19 cellular contexts compared by ENCODE assay signal in genomic region chr13:44277459-44277858, GRCh38.
DNase-seq lines count a peak whose midpoint lies in the region; ATAC-seq and TF ChIP-seq lines count a peak whose summit lies in the region.
"Had no signal": no experiment of that assay in that cellular context is flagged by ENCODE, and none has a peak within 500 bp of the region (broad histone marks: within the 10 kb centered on the region; RNA-seq: fewer than 3 reads in every experiment).

No MANE protein-coding gene starts in this region.

- peaks cover 36% of the 10 kb centered on the region for H3F3A ChIP-seq in DOHH2 (ENCODE audit: control insufficient read depth, insufficient read depth)

- no peak overlapping the region for H2AK5ac ChIP-seq in mesenchymal stem cell (ENCODE audit: low read length, severe bottlenecking)

- H3K9me3 ChIP-seq in BLaER1: no peaks in the 10 kb centered on the region
- H3K9me3 ChIP-seq in DOHH2 (ENCODE audit: control insufficient read depth, insufficient read depth, low read length): peaks cover 4% of the 10 kb centered on the region; the same call in 1 of the 2 replicates
- H3K9me3 ChIP-seq in mesenchymal stem cell (ENCODE audit: control insufficient read depth, low read length): no peaks in the 10 kb centered on the region
- no peaks in the 10 kb centered on the region for H3K9me3 ChIP-seq in sigmoid colon
- H3K9me3 ChIP-seq: SJCRH30 had no signal

- H3K27ac ChIP-seq in BLaER1 (0 out of 2 replicates have a peak overlapping the region, but pooled peaks have one; percentile 20), DOHH2 (ENCODE audit: low read depth, low read length) (peak overlapping the region; percentile 100), mesenchymal stem cell (ENCODE audit: low read length, poor library complexity, severe bottlenecking) (no peak overlapping the region), sigmoid colon (no peak overlapping the region)
- H3K27ac ChIP-seq: SJCRH30 had no signal

- no peak overlapping the region for H3K23ac ChIP-seq in mesenchymal stem cell (ENCODE audit: low read length in 2 of 2)

- no peaks in the 10 kb centered on the region for H4K20me1 ChIP-seq in BLaER1
- H4K20me1 ChIP-seq in DOHH2 (ENCODE audit: control insufficient read depth, insufficient read depth, low read depth, low read length): no peaks in the 10 kb centered on the region

- H3K79me2 ChIP-seq in DOHH2 (ENCODE audit: control insufficient read depth, low read length): no peaks in the 10 kb centered on the region

- no peak for ATAC-seq in activated naive CD8-positive, alpha-beta T cell treated with anti-CD3 and anti-CD28 coated beads, Interleukin-2, amount 10 ng/mL, durations not matched to agents 7 days and 5 days (ENCODE audit: low read depth)
- ATAC-seq: GM12878, GM23338, Panc1 had no signal

- TF ChIP-seq CTCF in DOHH2 (IDR thresholded peaks at IDR 0.05; ENCODE audit: low read depth, low read length, poor library complexity, severe bottlenecking): no peak
- TF ChIP-seq CTCF in sigmoid colon (IDR thresholded peaks at IDR 0.05): no peak

- H3K36me3 Mint-ChIP-seq in activated naive CD8-positive, alpha-beta T cell treated with anti-CD3 and anti-CD28 coated beads, Interleukin-2, amount 10 ng/mL, durations not matched to agents 7 days and 5 days: peaks cover 17% of the 10 kb centered on the region

- WGBS in mesenchymal stem cell: 98% methylated on average over 1 of the region's 1 CpG
- 98 to 100% methylated on average over 1 of the region's 1 CpG for WGBS in sigmoid colon, 2 donors

- POLR2A ChIA-PET in activated naive CD8-positive, alpha-beta T cell treated with anti-CD3 and anti-CD28 coated beads, Interleukin-2, amount 10 ng/mL, durations not matched to agents 7 days and 5 days (lab: Charles Lee): no interaction called here

- no peak overlapping the region for H3K14ac ChIP-seq in mesenchymal stem cell (ENCODE audit: low read length in 2 of 2)

- H3K9ac ChIP-seq in BLaER1 (no peak overlapping the region), mesenchymal stem cell (ENCODE audit: low read length) (no peak overlapping the region)

- H2BK12ac ChIP-seq in mesenchymal stem cell (ENCODE audit: low read length in 2 of 2): peak overlapping the region in 1 of 2 experiments; percentile 67

- no peaks in the 10 kb centered on the region for H3K9me2 ChIP-seq in DOHH2 (replicated peaks; ENCODE audit: control insufficient read depth, low read length)

- H4K91ac ChIP-seq in mesenchymal stem cell (ENCODE audit: low read length): peak overlapping the region; percentile 47

- no peak overlapping the region for H3K4ac ChIP-seq in mesenchymal stem cell (ENCODE audit: low read depth in 1 of 2, low read length in 2 of 2)

- no peak overlapping the region for H2BK15ac ChIP-seq in mesenchymal stem cell (ENCODE audit: low read depth, poor library complexity, severe bottlenecking)

- no peak for TF ChIP-seq EP300 in sigmoid colon (IDR thresholded peaks at IDR 0.05)

- peak overlapping the region; percentile 16 to 22 for H3K18ac ChIP-seq in mesenchymal stem cell (ENCODE audit: low read depth in 1 of 2, low read length in 2 of 2)

- H3K4me1 Mint-ChIP-seq in activated naive CD8-positive, alpha-beta T cell treated with anti-CD3 and anti-CD28 coated beads, Interleukin-2, amount 10 ng/mL, durations not matched to agents 7 days and 5 days: peaks cover 31% of the 10 kb centered on the region

- H3K9me3 Mint-ChIP-seq in activated naive CD8-positive, alpha-beta T cell treated with anti-CD3 and anti-CD28 coated beads, Interleukin-2, amount 10 ng/mL, durations not matched to agents 7 days and 5 days: peaks cover 7% of the 10 kb centered on the region
- H3K9me3 Mint-ChIP-seq: GM23338 had no signal

- peak overlapping the region; percentile 93 for H3K4me2 ChIP-seq in BLaER1
- peak overlapping the region; percentile 8 for H3K4me2 ChIP-seq in DOHH2 (ENCODE audit: low read length)
- no peak overlapping the region for H3K4me2 ChIP-seq in mesenchymal stem cell (ENCODE audit: low read length, poor library complexity, severe bottlenecking)
- H3K4me2 ChIP-seq: GM23338 had no signal

- no peak for DNase-seq in activated naive CD8-positive, alpha-beta T cell treated with anti-CD3 and anti-CD28 coated beads, Interleukin-2, amount 10 ng/mL, durations not matched to agents 7 days and 5 days
- DNase-seq in mesenchymal stem cell: no peak
- no peak for DNase-seq in GM19238 (ENCODE audit: insufficient read length, low spot score)
- no peak for DNase-seq in AML-193 (lab: John Stamatoyannopoulos, UW)
- DNase-seq in NCI-H345 (lab: John Stamatoyannopoulos, UW): no peak
- no peak for DNase-seq in sigmoid colon
- DNase-seq: DMS153, EL, KBM-7, NCI-H1105, NCI-H1694, NCI-H2081 treated with DMSO at 0.1 percent for 48 hours, NCI-H524, SJCRH30 had no signal

- H3K27me3 ChIP-seq in BLaER1: no peaks in the 10 kb centered on the region
- H3K27me3 ChIP-seq in DOHH2 (ENCODE audit: control insufficient read depth, low read length): no peaks in the 10 kb centered on the region
- peaks cover 0 to 7% of the 10 kb centered on the region in 2 experiments for H3K27me3 ChIP-seq in mesenchymal stem cell (ENCODE audit: control insufficient read depth in 1 of 2, insufficient read depth in 1 of 2, low read length in 2 of 2)
- H3K27me3 ChIP-seq in sigmoid colon: no peaks in the 10 kb centered on the region

- no peaks in the 10 kb centered on the region for H3K79me1 ChIP-seq in mesenchymal stem cell (replicated peaks; ENCODE audit: low read length, poor library complexity, severe bottlenecking)

- peak overlapping the region; percentile 71 for H3K27ac Mint-ChIP-seq in activated naive CD8-positive, alpha-beta T cell treated with anti-CD3 and anti-CD28 coated beads, Interleukin-2, amount 10 ng/mL, durations not matched to agents 7 days and 5 days
- H3K27ac Mint-ChIP-seq: GM23338 had no signal

- peaks cover 2% of the 10 kb centered on the region for H3K27me3 Mint-ChIP-seq in activated naive CD8-positive, alpha-beta T cell treated with anti-CD3 and anti-CD28 coated beads, Interleukin-2, amount 10 ng/mL, durations not matched to agents 7 days and 5 days

- H3K4me1 ChIP-seq in BLaER1 (peaks cover 82% of the 10 kb centered on the region), DOHH2 (ENCODE audit: control insufficient read depth, low read length) (peaks cover 87% of the 10 kb centered on the region), mesenchymal stem cell (ENCODE audit: control insufficient read depth, insufficient read depth, low read depth, low read length) (peaks cover 15% of the 10 kb centered on the region), sigmoid colon (peaks cover 0 to 52% (median 43%) of the 10 kb centered on the region in 4 donors)
- H3K4me1 ChIP-seq: SJCRH30 had no signal

- TF ChIP-seq POLR2A in sigmoid colon (IDR thresholded peaks at IDR 0.05): no peak

- H3K4me3 ChIP-seq in BLaER1 (no peak overlapping the region), DOHH2 (ENCODE audit: low read length) (peak overlapping the region; percentile 47), mesenchymal stem cell (ENCODE audit: insufficient read depth in 1 of 2, low read depth in 1 of 2, low read length in 2 of 2) (no peak overlapping the region), sigmoid colon (no peak overlapping the region)
- H3K4me3 ChIP-seq: GM12878, GM23338, SJCRH30 had no signal

- H2BK5ac ChIP-seq in mesenchymal stem cell (ENCODE audit: low read depth, low read length, poor library complexity, severe bottlenecking): no peak overlapping the region

- no peaks in the 10 kb centered on the region for H3K36me3 ChIP-seq in BLaER1
- peaks cover 9% of the 10 kb centered on the region for H3K36me3 ChIP-seq in DOHH2 (ENCODE audit: control insufficient read depth, low read length)
- H3K36me3 ChIP-seq in mesenchymal stem cell (ENCODE audit: control insufficient read depth in 1 of 2, insufficient read depth in 2 of 2, low read depth in 1 of 2, low read length in 2 of 2): no peaks in the 10 kb centered on the region
- no peaks in the 10 kb centered on the region for H3K36me3 ChIP-seq in sigmoid colon
- H3K36me3 ChIP-seq: SJCRH30 had no signal

- H2AFZ ChIP-seq in mesenchymal stem cell (ENCODE audit: low read depth, low read length): no peak overlapping the region
- H2AFZ ChIP-seq: GM23338 had no signal

- H4K8ac ChIP-seq in mesenchymal stem cell (ENCODE audit: low read length): no peak overlapping the region

- H2BK120ac ChIP-seq in mesenchymal stem cell (ENCODE audit: low read depth, low read length): no peak overlapping the region

- intact Hi-C loops in sigmoid colon (cut with DNase I): no loop called here

- no peak overlapping the region for H3K4me3 Mint-ChIP-seq in activated naive CD8-positive, alpha-beta T cell treated with anti-CD3 and anti-CD28 coated beads, Interleukin-2, amount 10 ng/mL, durations not matched to agents 7 days and 5 days
- H3K4me3 Mint-ChIP-seq: GM23338 had no signal

Comparison
In these comparisons a context has a peak if more than half of its experiments do, and no peak if none do; other contexts are left out.
1. H3K27ac ChIP-seq: peak in BLaER1 (single experiment) and DOHH2 (single experiment); none in mesenchymal stem cell (single experiment) and sigmoid colon (0 of 4).